In the genomic region with DNA sequence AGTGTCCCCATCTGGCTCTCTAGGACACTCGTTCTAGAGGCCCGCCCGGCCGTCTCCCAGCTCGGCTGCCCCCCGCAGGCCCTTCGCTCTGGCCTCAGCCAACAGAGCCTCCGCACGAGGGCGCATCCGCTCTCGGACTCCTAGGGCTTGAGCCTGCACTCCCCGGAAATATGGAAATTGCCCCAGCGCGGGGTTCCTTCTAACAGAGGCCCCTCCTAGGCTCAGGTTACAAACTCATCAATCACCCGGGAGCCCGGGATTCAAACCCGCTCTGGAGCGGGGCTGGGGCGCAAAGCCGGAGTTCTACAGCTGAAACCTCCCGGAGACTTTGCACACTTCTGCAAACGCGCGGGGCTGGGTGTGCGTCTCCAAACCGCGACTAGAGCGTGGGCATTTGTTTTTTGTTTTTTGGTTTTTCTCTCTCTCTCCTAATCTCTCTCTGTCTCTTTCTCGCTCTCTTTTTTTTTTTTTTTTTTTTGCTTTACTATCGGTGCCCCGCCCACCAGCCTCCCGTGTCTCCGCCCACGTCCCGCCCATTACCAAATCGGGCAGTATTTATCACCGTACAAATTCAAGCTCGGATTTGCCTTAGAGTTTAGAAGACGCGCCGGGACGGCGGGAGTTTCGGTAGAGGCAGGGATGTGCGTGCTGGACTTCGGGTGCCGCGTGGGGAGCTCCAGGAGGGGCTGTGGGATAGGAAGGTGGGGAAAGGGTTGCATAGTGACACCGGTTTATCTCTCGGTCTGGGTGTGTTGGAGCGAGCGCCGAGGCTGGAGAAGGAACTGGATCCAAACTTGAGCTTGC, we compare ENCODE assay signal across 8 cellular contexts. TPM values are rescaled to one million over a fixed set of nuclear protein-coding genes. Genes with fewer than 3 reads are reported as not detected.
A peak's percentile ranks its signal among the peaks of the same experiment; 100 is the strongest.
DNase-seq lines count a peak whose midpoint lies in the region; ATAC-seq and TF ChIP-seq lines count a peak whose summit lies in the region.

No MANE protein-coding gene starts in this region.

- H3K4me1 Mint-ChIP-seq in stimulated activated naive B cell treated with anti-CD40 and anti-IgM and Interleukin-4, amounts not matched to agents 10 μg/mL and 1 μg/mL and 100 μg/mL, for 72 hours, result peaks cover 13 to 30% of the 10 kb centered on the region in 2 donors

- H3K4me3 Mint-ChIP-seq in stimulated activated naive B cell treated with anti-CD40 and anti-IgM and Interleukin-4, amounts not matched to agents 10 μg/mL and 1 μg/mL and 100 μg/mL, for 72 hours, result peak overlapping the region; percentile 73 to 76

- H3K27ac ChIP-seq in effector memory CD4-positive, alpha-beta T cell (ENCODE audit: insufficient read depth, low read length, poor library complexity, severe bottlenecking), result no peak overlapping the region

- TF ChIP-seq CTCF in WI38 (IDR thresholded peaks at IDR 0.05; ENCODE audit: low read depth, low read length), result peak; percentile 74

- in situ Hi-C loops in Caki2 (cut with HindIII; ENCODE audit: low pct_unique_long_range_greater_than_20kb, low sequenced_read_pairs), result no loop called here

- H3K27me3 ChIP-seq in effector memory CD4-positive, alpha-beta T cell (replicated peaks; ENCODE audit: control insufficient read depth, insufficient read depth, low read length, poor library complexity, severe bottlenecking), result peaks cover 32% of the 10 kb centered on the region

- peak overlapping the region; percentile 38 for H3K27ac Mint-ChIP-seq in stimulated activated naive B cell treated with anti-CD40 and anti-IgM and Interleukin-4, amounts not matched to agents 10 μg/mL and 1 μg/mL and 100 μg/mL, for 72 hours

- H3K4me3 ChIP-seq in WI38 (ENCODE audit: low read depth, low read length), result peak overlapping the region; percentile 84
- peak overlapping the region; percentile 14 for H3K4me3 ChIP-seq in effector memory CD4-positive, alpha-beta T cell (ENCODE audit: insufficient read depth, low read depth, low read length, poor library complexity, severe bottlenecking)

- peaks cover 84 to 97% of the 10 kb centered on the region in 2 donors for H3K27me3 Mint-ChIP-seq in stimulated activated naive B cell treated with anti-CD40 and anti-IgM and Interleukin-4, amounts not matched to agents 10 μg/mL and 1 μg/mL and 100 μg/mL, for 72 hours

- peak; percentile 96 for DNase-seq in Caki2 (ENCODE audit: low read depth)
- DNase-seq in HuH-7 (ENCODE audit: low spot score), result peak; percentile 88
- DNase-seq in effector memory CD4-positive, alpha-beta T cell, result no peak
- peak; percentile 90 to 91 for DNase-seq in lung microvascular endothelial cell (ENCODE audit: low read depth in 2 of 2)
- no peak for DNase-seq in stimulated activated naive B cell treated with anti-CD40 and anti-IgM and Interleukin-4, amounts not matched to agents 10 μg/mL and 1 μg/mL and 100 μg/mL, for 72 hours

- no peaks in the 10 kb centered on the region for H3K9me3 ChIP-seq in effector memory CD4-positive, alpha-beta T cell (ENCODE audit: control insufficient read depth, low read length)

- H3K9me3 Mint-ChIP-seq in stimulated activated naive B cell treated with anti-CD40 and anti-IgM and Interleukin-4, amounts not matched to agents 10 μg/mL and 1 μg/mL and 100 μg/mL, for 72 hours, result no peaks in the 10 kb centered on the region

- H3K36me3 Mint-ChIP-seq in stimulated activated naive B cell treated with anti-CD40 and anti-IgM and Interleukin-4, amounts not matched to agents 10 μg/mL and 1 μg/mL and 100 μg/mL, for 72 hours, result no peaks in the 10 kb centered on the region

- no peaks in the 10 kb centered on the region for H3K36me3 ChIP-seq in effector memory CD4-positive, alpha-beta T cell (ENCODE audit: control insufficient read depth, insufficient read depth, low read length)

- peak; percentile 57 to 63 for ATAC-seq in stimulated activated naive B cell treated with anti-CD40 and anti-IgM and Interleukin-4, amounts not matched to agents 10 μg/mL and 1 μg/mL and 100 μg/mL, for 72 hours (replicated peaks)
- ATAC-seq in GM21529 (IDR thresholded peaks at IDR 0.05; ENCODE audit: unreplicated experiment) (no peak), GM21360 (IDR thresholded peaks at IDR 0.05; ENCODE audit: unreplicated experiment) (no peak)

- peaks cover 8% of the 10 kb centered on the region for H3K4me1 ChIP-seq in effector memory CD4-positive, alpha-beta T cell (ENCODE audit: control insufficient read depth, insufficient read depth, low read length, poor library complexity, severe bottlenecking)

RNA-seq across cellular contexts. Expression of gene FOXL1, which starts 2.4 kb away (rescaled TPM):
- total RNA-seq in Caki2 (2014; rRNA removed; shearing (Covaris generic); ENCODE audit: low replicate concordance), result 5.0 and 11.4 TPM in 2 replicates
- 0.60 and 1.1 TPM in 2 replicates for total RNA-seq in lung microvascular endothelial cell

RNA-seq across cellular contexts. Expression of gene FOXC2, which starts 9.3 kb away (rescaled TPM):
- total RNA-seq in Caki2 (2014; rRNA removed; shearing (Covaris generic); ENCODE audit: low replicate concordance), result 1.3 and 6.0 TPM in 2 replicates
- 1.5 and 1.8 TPM in 2 replicates for total RNA-seq in lung microvascular endothelial cell

RNA-seq across cellular contexts. Expression of gene MTHFSD, which starts 20.9 kb away (rescaled TPM):
- 8.2 and 22.6 TPM in 2 replicates for total RNA-seq in Caki2 (2014; rRNA removed; shearing (Covaris generic); ENCODE audit: low replicate concordance)
- total RNA-seq in lung microvascular endothelial cell, result 7.1 and 7.2 TPM in 2 replicates

Comparison
In these comparisons a context has a peak if more than half of its experiments do, and no peak if none do; other contexts are left out.
1. DNase-seq: peak in Caki2 (single experiment), HuH-7 (single experiment) and lung microvascular endothelial cell (2 of 2); none in effector memory CD4-positive, alpha-beta T cell (0 of 3) and stimulated activated naive B cell treated with anti-CD40 and anti-IgM and Interleukin-4, amounts not matched to agents 10 μg/mL and 1 μg/mL and 100 μg/mL, for 72 hours (single experiment).
2. ATAC-seq: peak in stimulated activated naive B cell treated with anti-CD40 and anti-IgM and Interleukin-4, amounts not matched to agents 10 μg/mL and 1 μg/mL and 100 μg/mL, for 72 hours (2 of 2); none in GM21529 (single experiment) and GM21360 (single experiment).